Comparison of ENCODE assay signal across 8 cellular contexts in genomic region chr16:29816694-29817441, GRCh38. TPM values are rescaled to one million over a fixed set of nuclear protein-coding genes. Genes with fewer than 3 reads are reported as not detected.
A peak's percentile ranks its signal among the peaks of the same experiment; 100 is the strongest.
DNase-seq lines count a peak whose midpoint lies in the region; ATAC-seq and TF ChIP-seq lines count a peak whose summit lies in the region.

No MANE protein-coding gene starts in this region.

- no peaks in the 10 kb centered on the region for H3K27me3 Mint-ChIP-seq in activated naive CD4-positive, alpha-beta T cell treated with anti-CD3 and anti-CD28 coated beads for 36 hours (ENCODE audit: low read depth)
- H3K27me3 Mint-ChIP-seq in osteocyte (ENCODE audit: unreplicated experiment): no peaks in the 10 kb centered on the region

- CTCF ChIA-PET in activated naive CD4-positive, alpha-beta T cell treated with anti-CD3 and anti-CD28 coated beads for 36 hours (lab: Charles Lee): interaction anchor here (0.7 to 8.3 kb wide), 10 partner anchors 8 to 154 kb away, joined by 3 to 92 read pairs (median 4); no protein-coding TSS in a partner anchor

- H3K4me3 Mint-ChIP-seq in activated naive CD4-positive, alpha-beta T cell treated with anti-CD3 and anti-CD28 coated beads for 36 hours: peak overlapping the region; percentile 93
- peak overlapping the region; percentile 94 for H3K4me3 Mint-ChIP-seq in osteocyte (ENCODE audit: unreplicated experiment)

- no peaks in the 10 kb centered on the region for H4K20me1 ChIP-seq in OCI-LY1 (ENCODE audit: insufficient read depth, low read length)

- peak overlapping the region; percentile 93 for H3K4me3 ChIP-seq in OCI-LY1 (ENCODE audit: low read depth, low read length, poor library complexity, severe bottlenecking)

- no peaks in the 10 kb centered on the region for H3K79me2 ChIP-seq in OCI-LY1 (ENCODE audit: insufficient read depth, low read length)

- peak overlapping the region; percentile 95 for H3K9ac ChIP-seq in OCI-LY1 (ENCODE audit: low read length)

- DNase-seq in AG08395 (ENCODE audit: low spot score) (peak; percentile 54), head of caudate nucleus (peak in 36 of 42 donors; percentile 32 to 74 (median 54)), osteocyte (ENCODE audit: extremely low spot score, unreplicated experiment) (no peak)
- DNase-seq in activated naive CD4-positive, alpha-beta T cell treated with anti-CD3 and anti-CD28 coated beads for 36 hours: peak; percentile 73

- H3K9me2 ChIP-seq in OCI-LY1 (ENCODE audit: low read depth, low read length): no peaks in the 10 kb centered on the region

- H3K27me3 ChIP-seq in OCI-LY1 (ENCODE audit: insufficient read depth, low read length): no peaks in the 10 kb centered on the region

- H3K4me1 ChIP-seq in OCI-LY1 (ENCODE audit: insufficient read depth, low read length, severe bottlenecking): peaks cover 53% of the 10 kb centered on the region

- no peak overlapping the region for H2AFZ ChIP-seq in OCI-LY1 (ENCODE audit: low read length)

- peak overlapping the region; percentile 91 for H3K4me2 ChIP-seq in OCI-LY1 (ENCODE audit: low read length)

- H3K27ac Mint-ChIP-seq in activated naive CD4-positive, alpha-beta T cell treated with anti-CD3 and anti-CD28 coated beads for 36 hours: peak overlapping the region; percentile 96
- H3K27ac Mint-ChIP-seq in osteocyte (ENCODE audit: unreplicated experiment): peak overlapping the region; percentile 99

- H3K9me3 Mint-ChIP-seq in activated naive CD4-positive, alpha-beta T cell treated with anti-CD3 and anti-CD28 coated beads for 36 hours: no peaks in the 10 kb centered on the region
- H3K9me3 Mint-ChIP-seq in osteocyte (ENCODE audit: unreplicated experiment): no peaks in the 10 kb centered on the region

- no peaks in the 10 kb centered on the region for H3F3A ChIP-seq in OCI-LY1 (ENCODE audit: insufficient read depth, low read length)

- peaks cover 31% of the 10 kb centered on the region for H3K36me3 Mint-ChIP-seq in activated naive CD4-positive, alpha-beta T cell treated with anti-CD3 and anti-CD28 coated beads for 36 hours (ENCODE audit: low read depth)
- H3K36me3 Mint-ChIP-seq in osteocyte (ENCODE audit: unreplicated experiment): peaks cover 13% of the 10 kb centered on the region

- H3K9me3 ChIP-seq in OCI-LY1 (ENCODE audit: low read length): no peaks in the 10 kb centered on the region

- ATAC-seq in GM18498 (IDR thresholded peaks at IDR 0.05; ENCODE audit: unreplicated experiment) (peak; percentile 6), HG03139 (IDR thresholded peaks at IDR 0.05; ENCODE audit: unreplicated experiment) (peak; percentile 8), GM21786 (IDR thresholded peaks at IDR 0.05; ENCODE audit: unreplicated experiment) (no peak)

- peaks cover 53% of the 10 kb centered on the region for H3K4me1 Mint-ChIP-seq in activated naive CD4-positive, alpha-beta T cell treated with anti-CD3 and anti-CD28 coated beads for 36 hours (ENCODE audit: low read depth)
- peaks cover 74% of the 10 kb centered on the region for H3K4me1 Mint-ChIP-seq in osteocyte (ENCODE audit: unreplicated experiment)

- peak overlapping the region; percentile 73 for H3K27ac ChIP-seq in OCI-LY1 (ENCODE audit: low read depth, low read length, poor library complexity, severe bottlenecking)

- H3K36me3 ChIP-seq in OCI-LY1 (ENCODE audit: insufficient read depth, low read length): peaks cover 22% of the 10 kb centered on the region

- TF ChIP-seq CTCF in OCI-LY1 (IDR thresholded peaks at IDR 0.05; ENCODE audit: low read length) (no peak), osteocyte (IDR thresholded peaks at IDR 0.05) (no peak)

- intact Hi-C loops in activated naive CD4-positive, alpha-beta T cell treated with anti-CD3 and anti-CD28 coated beads for 36 hours (cut with micrococcal nuclease): loop anchor here (1.0 to 2.0 kb wide), 6 partner anchors 10 to 117 kb away; partner anchors contain the start of gene CDIPT
- intact Hi-C loops in head of caudate nucleus (cut with DNase I): loop anchor here (10.0 kb wide), 2 partner anchors 108 to 178 kb away; partner anchors contain the start of genes HIRIP3, INO80E and KCTD13

RNA-seq across cellular contexts. Expression of gene PAGR1, which starts 0.9 kb away (rescaled TPM):
- total RNA-seq in activated naive CD4-positive, alpha-beta T cell treated with anti-CD3 and anti-CD28 coated beads for 36 hours: 10 to 100 TPM; 16.9 to 19.3 TPM
- 26.4 and 29.1 TPM in 2 replicates for total RNA-seq in osteocyte

RNA-seq across cellular contexts. Expression of gene MVP, which starts 3.4 kb away (rescaled TPM):
- total RNA-seq in activated naive CD4-positive, alpha-beta T cell treated with anti-CD3 and anti-CD28 coated beads for 36 hours: 10 to 100 TPM; 84.1 to 86.9 TPM
- total RNA-seq in osteocyte: 150 and 157 TPM in 2 replicates

RNA-seq across cellular contexts. Expression of gene PRRT2, which starts 4.9 kb away (rescaled TPM):
- total RNA-seq in activated naive CD4-positive, alpha-beta T cell treated with anti-CD3 and anti-CD28 coated beads for 36 hours: under 1 TPM; 0.83 to 0.94 TPM
- 8.8 and 13.4 TPM in 2 replicates for total RNA-seq in osteocyte

RNA-seq across cellular contexts. Expression of gene MAZ, which starts 10.5 kb away (rescaled TPM):
- total RNA-seq in activated naive CD4-positive, alpha-beta T cell treated with anti-CD3 and anti-CD28 coated beads for 36 hours: 100 to 1,000 TPM; 290 to 330 TPM
- 304 and 305 TPM in 2 replicates for total RNA-seq in osteocyte

RNA-seq across cellular contexts. Expression of gene KIF22, which starts 26.3 kb away (rescaled TPM):
- 100 to 1,000 TPM; 201 to 209 TPM for total RNA-seq in activated naive CD4-positive, alpha-beta T cell treated with anti-CD3 and anti-CD28 coated beads for 36 hours
- 20.0 and 23.0 TPM in 2 replicates for total RNA-seq in osteocyte
